ENCODE assay signal across 19 cellular contexts in the genomic region with DNA sequence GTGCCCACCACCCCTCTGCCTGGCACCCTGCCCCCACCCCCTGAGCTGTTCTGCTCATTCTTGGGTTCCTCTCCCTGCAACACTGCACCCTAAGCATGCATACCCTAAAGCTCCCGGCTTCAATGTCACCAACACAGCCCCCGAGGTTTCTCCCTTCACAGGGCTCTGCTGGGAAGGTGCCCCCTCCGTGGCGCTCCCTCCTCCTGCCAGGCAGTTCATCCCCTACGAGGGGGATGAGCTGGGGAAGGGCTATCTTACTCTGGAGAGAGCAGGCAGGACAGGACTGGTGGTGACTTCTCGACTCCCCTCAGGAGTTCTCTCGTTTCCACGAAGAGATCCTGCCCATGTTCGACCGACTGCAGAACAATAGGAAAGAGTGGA. TPM values are rescaled to one million over a fixed set of nuclear protein-coding genes. Genes with fewer than 3 reads are reported as not detected.
DNase-seq lines count a peak whose midpoint lies in the region; ATAC-seq and TF ChIP-seq lines count a peak whose summit lies in the region.
"Had no signal": no experiment of that assay in that cellular context is flagged by ENCODE, and none has a peak within 500 bp of the region (broad histone marks: within the 10 kb centered on the region; RNA-seq: fewer than 3 reads in every experiment).

No MANE protein-coding gene starts in this region.

- intact Hi-C loops in CD14-positive monocyte (cut with micrococcal nuclease), result no loop called here
- intact Hi-C loops in left lung (cut with DNase I), result no loop called here
- intact Hi-C loops in spleen (cut with DNase I; ENCODE audit: low total_unique reads), result no loop called here

- H3K27me3 ChIP-seq in left lung, result peaks cover 0 to 8% of the 10 kb centered on the region in 2 donors
- H3K27me3 ChIP-seq in spleen (replicated peaks in 1 of 7), result no peaks in the 10 kb centered on the region
- H3K27me3 ChIP-seq: BLaER1 treated with 17β-estradiol and CSF1 and Interleukin-3, amounts not matched to agents 10 nM and 100 nM had no signal

- H3K4me3 Mint-ChIP-seq in CD14-positive monocyte, result no peak overlapping the region
- H3K4me3 Mint-ChIP-seq: CD8-positive, alpha-beta T cell had no signal

- peaks cover 10% of the 10 kb centered on the region for H3K4me1 Mint-ChIP-seq in CD14-positive monocyte

- H3K9me3 ChIP-seq in left lung (no peaks in the 10 kb centered on the region), spleen (no peaks in the 10 kb centered on the region)
- H3K9me3 ChIP-seq: BLaER1 treated with 17β-estradiol and CSF1 and Interleukin-3, amounts not matched to agents 10 nM and 100 nM had no signal

- no peak overlapping the region for H3K4me3 ChIP-seq in left lung
- no peak overlapping the region for H3K4me3 ChIP-seq in spleen
- H3K4me3 ChIP-seq: BLaER1 treated with 17β-estradiol and CSF1 and Interleukin-3, amounts not matched to agents 10 nM and 100 nM had no signal

- WGBS in spleen, 5 donors, result 68 to 83% (median 77%) methylated on average over 10 of the region's 10 CpGs

- H3K4me1 ChIP-seq in left lung (peaks cover 0 to 14% of the 10 kb centered on the region in 2 donors), spleen (peaks cover 4 to 32% (median 20%) of the 10 kb centered on the region in 6 donors)

- peaks cover 19 to 22% of the 10 kb centered on the region in 2 donors for H3K36me3 Mint-ChIP-seq in CD14-positive monocyte

- peak overlapping the region in 2 of 7 donors; percentile 39 to 51 for H3K27ac Mint-ChIP-seq in CD14-positive monocyte
- H3K27ac Mint-ChIP-seq: CD8-positive, alpha-beta T cell had no signal

- H3K27me3 Mint-ChIP-seq in CD14-positive monocyte (ENCODE audit: low read depth in 3 of 3), result peaks cover 1 to 8% (median 2%) of the 10 kb centered on the region in 3 donors

- no peak for TF ChIP-seq CTCF in CD14-positive monocyte (IDR thresholded peaks at IDR 0.05)
- TF ChIP-seq CTCF in left lung (IDR thresholded peaks at IDR 0.05), result no peak
- no peak for TF ChIP-seq CTCF in spleen (IDR thresholded peaks at IDR 0.05 in 8 of 11, conservative IDR thresholded peaks at IDR 0.05 in 3 of 11)

- no peak for ATAC-seq in left lung
- no peak for ATAC-seq in HG03520 (IDR thresholded peaks at IDR 0.05; ENCODE audit: unreplicated experiment)
- ATAC-seq: CD8-positive, alpha-beta T cell had no signal

- H3K9me3 Mint-ChIP-seq in CD14-positive monocyte, result peaks cover 0 to 3% (median 0%) of the 10 kb centered on the region in 7 donors
- H3K9me3 Mint-ChIP-seq: CD8-positive, alpha-beta T cell had no signal

- DNase-seq in CD14-positive monocyte (ENCODE audit: low spot score) (peak; percentile 24), left lung (peak; percentile 27 to 39), spleen (peak; percentile 57), NCI-H2029 treated with DMSO at 0.1 percent for 48 hours (lab: John Stamatoyannopoulos, UW) (no peak), GM19238 (ENCODE audit: insufficient read length, low spot score) (no peak)
- DNase-seq: CD8-positive, alpha-beta T cell; H7; KBM-7; NCI-H1092; NCI-H1436; NCI-H1930; NCI-H226; NCI-H510A treated with DMSO at 0.1 percent for 48 hours; NCI-H748 treated with DMSO at 0.1 percent for 48 hours had no signal

- H3K27ac ChIP-seq in left lung (no peak overlapping the region), spleen (no peak overlapping the region)
- H3K27ac ChIP-seq: BLaER1 treated with 17β-estradiol and CSF1 and Interleukin-3, amounts not matched to agents 10 nM and 100 nM; RWPE1 had no signal

- TF ChIP-seq POLR2A in Raji (IDR thresholded peaks at IDR 0.05; ENCODE audit: insufficient read depth, low read depth, low read length) (peak; percentile 2; the same call in 1 of the 2 replicates), spleen (IDR thresholded peaks at IDR 0.05) (no peak)

- peaks cover 0 to 20% of the 10 kb centered on the region in 2 donors for H3K36me3 ChIP-seq in left lung
- H3K36me3 ChIP-seq in spleen, result peaks cover 0 to 27% (median 22%) of the 10 kb centered on the region in 6 donors

RNA-seq across cellular contexts. Expression of gene ATP5ME, which starts 6.5 kb away (rescaled TPM):
- polyA plus RNA-seq in CD14-positive monocyte (100 to 1,000 TPM; 367 to 397 TPM), spleen (100 to 1,000 TPM; 444 to 497 (median 461) TPM)
- total RNA-seq in left lung (100 to 1,000 TPM; 171 to 211 TPM), spleen (100 to 1,000 TPM in 4 of 7 donors, 10 to 100 TPM in 3; 51.7 to 187 (median 160) TPM)

RNA-seq across cellular contexts. Expression of gene MYL5, which starts 6.8 kb away (rescaled TPM):
- polyA plus RNA-seq in CD14-positive monocyte (1 to 10 TPM; 4.2 to 7.2 TPM), spleen (10 to 100 TPM; 18.9 to 32.6 (median 20.0) TPM)
- total RNA-seq in left lung (10 to 100 TPM in 1 of 2 donors, 1 to 10 TPM in 1; 7.8 to 11.3 TPM), spleen (10 to 100 TPM in 6 of 7 donors, 1 to 10 TPM in 1; 9.2 to 28.2 (median 14.6) TPM)

RNA-seq across cellular contexts. Expression of gene SLC49A3, which starts 21.4 kb away (rescaled TPM):
- polyA plus RNA-seq in CD14-positive monocyte (10 to 100 TPM in 1 of 2 donors, 1 to 10 TPM in 1; 9.5 to 11.1 TPM), spleen (10 to 100 TPM in 2 of 3 donors, 1 to 10 TPM in 1; 5.6 to 19.3 (median 11.7) TPM)
- total RNA-seq in left lung (10 to 100 TPM; 23.2 to 27.5 TPM), spleen (10 to 100 TPM; 11.2 to 28.8 (median 21.2) TPM)
- total RNA-seq: Daoy had no signal

RNA-seq across cellular contexts. Expression of gene PCGF3, which starts 38.1 kb away (rescaled TPM):
- polyA plus RNA-seq in CD14-positive monocyte, result 1 to 10 TPM; 7.0 to 8.3 TPM
- 10 to 100 TPM; 43.7 to 49.2 TPM for total RNA-seq in left lung
- total RNA-seq in spleen, result 100 to 1,000 TPM in 1 of 7 donors, 10 to 100 TPM in 6; 52.0 to 102 (median 80.3) TPM
- 10 to 100 TPM; 29.7 to 84.2 (median 53.3) TPM for polyA plus RNA-seq in spleen

RNA-seq across cellular contexts. Expression of gene PDE6B, which starts 42.2 kb away (rescaled TPM):
- polyA plus RNA-seq in CD14-positive monocyte, result 1 to 10 TPM; 3.7 to 6.3 TPM
- 10 to 100 TPM in 1 of 2 donors, 1 to 10 TPM in 1; 7.6 to 10.9 TPM for total RNA-seq in left lung
- total RNA-seq in spleen, result 10 to 100 TPM in 6 of 7 donors, 1 to 10 TPM in 1; 10.0 to 19.8 (median 15.8) TPM
- 1 to 10 TPM; 4.4 to 7.7 (median 6.1) TPM for polyA plus RNA-seq in spleen

Comparison
In these comparisons a context has a peak if more than half of its experiments do, and no peak if none do; other contexts are left out.
1. DNase-seq: peak in CD14-positive monocyte (single experiment), left lung (2 of 2) and spleen (single experiment); none in NCI-H2029 treated with DMSO at 0.1 percent for 48 hours (single experiment) and GM19238 (single experiment).